In the genomic region with DNA sequence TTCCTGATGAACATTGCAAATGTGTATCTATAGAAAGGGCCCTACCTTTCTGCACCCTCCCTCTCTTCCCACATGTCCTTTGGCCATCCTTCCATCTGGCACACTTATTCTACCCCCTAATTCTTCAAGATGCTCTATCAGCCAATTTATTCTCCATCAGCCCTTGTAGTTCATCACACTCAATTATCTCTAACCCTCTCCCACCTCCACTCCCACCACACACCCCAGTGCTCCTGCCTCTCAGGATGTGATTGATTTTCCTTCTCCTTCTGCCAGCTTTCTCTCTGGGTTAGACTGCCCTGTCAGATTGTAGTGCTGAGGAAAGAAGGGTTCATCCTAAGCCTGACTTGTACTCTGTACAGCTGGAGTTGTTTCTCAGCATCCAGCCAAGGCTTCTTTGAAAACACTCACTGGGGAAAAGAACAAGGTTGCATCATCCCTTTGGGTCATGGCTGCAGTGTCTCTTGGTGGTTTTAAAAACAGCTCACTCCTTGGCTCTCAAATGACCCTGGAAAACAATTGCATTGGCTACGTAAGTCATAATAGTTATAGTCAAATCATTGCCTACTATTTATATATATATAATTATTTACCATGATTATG, we compare ENCODE assay signal across 10 cellular contexts.
DNase-seq lines count a peak whose midpoint lies in the region; ATAC-seq and TF ChIP-seq lines count a peak whose summit lies in the region.
"Had no signal": no experiment of that assay in that cellular context is flagged by ENCODE, and none has a peak within 500 bp of the region (broad histone marks: within the 10 kb centered on the region; RNA-seq: fewer than 3 reads in every experiment).

No MANE protein-coding gene starts in this region.

- H3K4me2 ChIP-seq in fibroblast of lung (ENCODE audit: extremely low read depth, insufficient read depth, low read length): no peak overlapping the region
- no peak overlapping the region for H3K4me2 ChIP-seq in PC-3 (ENCODE audit: low read length)

- H3K4me1 ChIP-seq in ACC112 (ENCODE audit: control insufficient read depth, insufficient read depth, low read length, unreplicated experiment) (peaks cover 13% of the 10 kb centered on the region), fibroblast of lung (ENCODE audit: control insufficient read depth, extremely low read depth, insufficient read depth, low read length) (no peaks in the 10 kb centered on the region), PC-3 (ENCODE audit: insufficient read depth, low read length) (no peaks in the 10 kb centered on the region)
- H3K4me1 ChIP-seq: parathyroid adenoma, tibial artery had no signal

- DNase-seq in NB4 (ENCODE audit: low read depth) (peak; percentile 32), fibroblast of lung (ENCODE audit: low read depth in 2 of 2) (peak; percentile 35 to 96), NCI-H1105 treated with DMSO at 0.1 percent for 48 hours (lab: John Stamatoyannopoulos, UW) (no peak), RWPE1 (ENCODE audit: low spot score) (no peak), PC-3 (no peak)
- DNase-seq in activated CD8-positive, alpha-beta memory T cell treated with anti-CD3 and anti-CD28 coated beads, Interleukin-2, amount 50 U/mL, for 4 hours: no peak
- DNase-seq: tibial artery had no signal

- no peaks in the 10 kb centered on the region for H3K36me3 ChIP-seq in ACC112 (ENCODE audit: insufficient read depth, low read length)
- no peaks in the 10 kb centered on the region for H3K36me3 ChIP-seq in fibroblast of lung (ENCODE audit: control insufficient read depth, insufficient read depth, low read length)
- H3K36me3 ChIP-seq in PC-3 (ENCODE audit: low read depth, low read length): no peaks in the 10 kb centered on the region
- H3K36me3 ChIP-seq: tibial artery had no signal

- no peak for TF ChIP-seq POLR2A in NB4 (IDR thresholded peaks at IDR 0.05; ENCODE audit: extremely low read depth, insufficient read length)

- H3K27ac Mint-ChIP-seq in nephron: peak overlapping the region; percentile 12 to 67 (median 45)

- H2AFZ ChIP-seq in ACC112 (ENCODE audit: low read length, unreplicated experiment) (no peak overlapping the region), fibroblast of lung (ENCODE audit: low read length) (no peak overlapping the region), PC-3 (ENCODE audit: low read length) (no peak overlapping the region)
- H2AFZ ChIP-seq: parathyroid adenoma had no signal

- ATAC-seq in PC-3: no peak

- no peaks in the 10 kb centered on the region for H3K79me2 ChIP-seq in ACC112 (ENCODE audit: control insufficient read depth, insufficient read depth, low read length, unreplicated experiment)
- H3K79me2 ChIP-seq in fibroblast of lung (ENCODE audit: control insufficient read depth, insufficient read depth, low read length): no peaks in the 10 kb centered on the region
- no peaks in the 10 kb centered on the region for H3K79me2 ChIP-seq in PC-3 (ENCODE audit: low read length)
- H3K79me2 ChIP-seq: parathyroid adenoma had no signal

- POLR2A ChIA-PET in RWPE1 (lab: Yijun Ruan, JAX; ENCODE audit: low non-redundant PET): no interaction called here
- POLR2A ChIA-PET in PC-3 (lab: Charles Lee; ENCODE audit: unreplicated experiment): no interaction called here

- BruUV-seq in PC-3 (replicated peaks; lab: Mats Ljungman, UMichigan): no TSS peak

- H3K36me3 Mint-ChIP-seq in nephron (ENCODE audit: low read depth): peaks cover 10% of the 10 kb centered on the region

- H3K9me3 ChIP-seq in fibroblast of lung (ENCODE audit: control insufficient read depth, insufficient read depth, low read depth, low read length) (no peaks in the 10 kb centered on the region), PC-3 (ENCODE audit: low read length) (no peaks in the 10 kb centered on the region)
- H3K9me3 ChIP-seq: tibial artery had no signal

- no peaks in the 10 kb centered on the region for H3K9me2 ChIP-seq in PC-3 (replicated peaks; ENCODE audit: low read length)

- H3K4me1 Mint-ChIP-seq in nephron: peaks cover 54% of the 10 kb centered on the region

- H3K9ac ChIP-seq in fibroblast of lung (ENCODE audit: insufficient read depth, low read length) (no peak overlapping the region), PC-3 (ENCODE audit: low read length) (no peak overlapping the region)
- H3K9ac ChIP-seq: parathyroid adenoma had no signal

- TF ChIP-seq CTCF in NB4 (IDR thresholded peaks at IDR 0.05; ENCODE audit: low read depth, low read length) (no peak), fibroblast of lung (conservative IDR thresholded peaks at IDR 0.05 in 1 of 2, IDR thresholded peaks at IDR 0.05 in 1 of 2; ENCODE audit: low read depth in 1 of 2, low read length in 2 of 2) (no peak), nephron (IDR thresholded peaks at IDR 0.05; ENCODE audit: unreplicated experiment in 3 of 3) (no peak), RWPE1 (conservative IDR thresholded peaks at IDR 0.05; ENCODE audit: low read depth) (no peak), PC-3 (conservative IDR thresholded peaks at IDR 0.05; ENCODE audit: low read depth, low read length) (no peak)

- H3K27ac ChIP-seq in ACC112 (ENCODE audit: low read depth, low read length) (peak overlapping the region; percentile 64), fibroblast of lung (ENCODE audit: insufficient read depth, low read length) (no peak overlapping the region), RWPE1 (no peak overlapping the region), PC-3 (ENCODE audit: low read length) (no peak overlapping the region)
- H3K27ac ChIP-seq: parathyroid adenoma, tibial artery had no signal

- H3F3A ChIP-seq in PC-3 (ENCODE audit: low read length, unreplicated experiment): no peaks in the 10 kb centered on the region

- H3K9me3 Mint-ChIP-seq in nephron: no peaks in the 10 kb centered on the region

- H3K27me3 ChIP-seq in ACC112 (ENCODE audit: insufficient read depth, low read length) (no peaks in the 10 kb centered on the region), fibroblast of lung (ENCODE audit: control insufficient read depth, insufficient read depth, low read length) (no peaks in the 10 kb centered on the region), PC-3 (ENCODE audit: low read length) (peaks cover 29% of the 10 kb centered on the region)
- H3K27me3 ChIP-seq: tibial artery had no signal

- H3K4me3 ChIP-seq in ACC112 (ENCODE audit: low read depth, low read length) (no peak overlapping the region), NB4 (ENCODE audit: low read depth, low read length) (no peak overlapping the region), fibroblast of lung (replicated peaks in 1 of 4; ENCODE audit: control extremely low read depth in 1 of 4, insufficient read depth in 1 of 4, low read depth in 3 of 4, low read length in 4 of 4) (no peak overlapping the region), PC-3 (ENCODE audit: low read length) (no peak overlapping the region)
- H3K4me3 ChIP-seq: tibial artery had no signal

- no peak overlapping the region for H3K4me3 Mint-ChIP-seq in nephron

- intact Hi-C loops in PC-3 (cut with micrococcal nuclease): no loop called here

- CTCF ChIA-PET in RWPE1 (lab: Yijun Ruan, JAX): no interaction called here
- CTCF ChIA-PET in PC-3 (lab: Charles Lee): no interaction called here

- no peaks in the 10 kb centered on the region for H3K27me3 Mint-ChIP-seq in nephron (ENCODE audit: low read depth)

- H4K20me1 ChIP-seq in fibroblast of lung (ENCODE audit: control insufficient read depth, extremely low read depth, insufficient read depth, low read length) (no peaks in the 10 kb centered on the region), PC-3 (ENCODE audit: low read length) (no peaks in the 10 kb centered on the region)

Comparison
In these comparisons a context has a peak if more than half of its experiments do, and no peak if none do; other contexts are left out.
1. DNase-seq: peak in NB4 (single experiment) and fibroblast of lung (2 of 2); none in NCI-H1105 treated with DMSO at 0.1 percent for 48 hours (single experiment), activated CD8-positive, alpha-beta memory T cell treated with anti-CD3 and anti-CD28 coated beads, Interleukin-2, amount 50 U/mL, for 4 hours (single experiment), RWPE1 (single experiment) and PC-3 (single experiment).